ENCODE assay signal across 9 cellular contexts in genomic region chr22:20438066-20438677, GRCh38. TPM values are rescaled to one million over a fixed set of nuclear protein-coding genes. Genes with fewer than 3 reads are reported as not detected.
DNase-seq lines count a peak whose midpoint lies in the region; ATAC-seq, FAIRE-seq and TF ChIP-seq lines count a peak whose summit lies in the region.
"Had no signal": no experiment of that assay in that cellular context is flagged by ENCODE, and none has a peak within 500 bp of the region (broad histone marks: within the 10 kb centered on the region; RNA-seq: fewer than 3 reads in every experiment).

No MANE protein-coding gene starts in this region.

- H3K4me1 Mint-ChIP-seq in WTC11 = peaks cover 21% of the 10 kb centered on the region
- H3K4me1 Mint-ChIP-seq in activated CD4-positive, alpha-beta memory T cell treated with anti-CD3 and anti-CD28 coated beads, Interleukin-2, amount 10 ng/mL, durations not matched to agents 7 days and 5 days = peaks cover 11% of the 10 kb centered on the region

- peak overlapping the region; percentile 62 for H3K4me3 Mint-ChIP-seq in WTC11
- H3K4me3 Mint-ChIP-seq in activated CD4-positive, alpha-beta memory T cell treated with anti-CD3 and anti-CD28 coated beads, Interleukin-2, amount 10 ng/mL, durations not matched to agents 7 days and 5 days = no peak overlapping the region

- no peak for TF ChIP-seq CTCF in BJ (IDR thresholded peaks at IDR 0.05; ENCODE audit: insufficient read depth, low read depth, low read length)
- no peak for TF ChIP-seq CTCF in WTC11 (IDR thresholded peaks at IDR 0.05)
- no peak for TF ChIP-seq CTCF in pancreas (IDR thresholded peaks at IDR 0.05)

- H3K9me3 ChIP-seq in pancreas = no peaks in the 10 kb centered on the region

- CTCF ChIA-PET in BJ (lab: Yijun Ruan, JAX) = interaction anchor here (1.2 to 2.9 kb wide), 5 partner anchors 9 to 126 kb away, joined by 3 to 17 read pairs (median 5); no protein-coding TSS in a partner anchor
- CTCF ChIA-PET in WTC11 (lab: Charles Lee) = interaction anchor here (0.6 to 2.6 kb wide), 11 partner anchors 9 to 200 kb away, joined by 3 to 21 read pairs (median 3); partner anchors contain the start of gene DGCR6L
- CTCF ChIA-PET in activated CD4-positive, alpha-beta memory T cell treated with anti-CD3 and anti-CD28 coated beads, Interleukin-2, amount 10 ng/mL, durations not matched to agents 7 days and 5 days (lab: Charles Lee) = no interaction called here

- H3K27ac Mint-ChIP-seq in WTC11 = no peak overlapping the region
- H3K27ac Mint-ChIP-seq in activated CD4-positive, alpha-beta memory T cell treated with anti-CD3 and anti-CD28 coated beads, Interleukin-2, amount 10 ng/mL, durations not matched to agents 7 days and 5 days = no peak overlapping the region

- DNase-seq in BJ (ENCODE audit: low read depth) = no peak
- peak; percentile 55 for DNase-seq in WTC11 (ENCODE audit: low spot score)
- DNase-seq in left ventricle myocardium superior = peak; percentile 56
- peak in 1 of 6 donors; percentile 66 for DNase-seq in pancreas
- no peak for DNase-seq in NK-92 treated with Interleukin-12 subunit alpha and Interleukin-12 subunit beta, amount 100 ng/mL, for 24 hours (lab: John Stamatoyannopoulos, UW)
- no peak for DNase-seq in activated CD4-positive, alpha-beta memory T cell treated with anti-CD3 and anti-CD28 coated beads, Interleukin-2, amount 10 ng/mL, durations not matched to agents 7 days and 5 days
- DNase-seq in GM19240 (ENCODE audit: insufficient read length, low spot score) = no peak
- DNase-seq in COLO829 (ENCODE audit: low spot score) = no peak

- no peaks in the 10 kb centered on the region for H3K9me3 Mint-ChIP-seq in WTC11
- H3K9me3 Mint-ChIP-seq in activated CD4-positive, alpha-beta memory T cell treated with anti-CD3 and anti-CD28 coated beads, Interleukin-2, amount 10 ng/mL, durations not matched to agents 7 days and 5 days = no peaks in the 10 kb centered on the region

- H3K36me3 Mint-ChIP-seq in WTC11 = no peaks in the 10 kb centered on the region
- H3K36me3 Mint-ChIP-seq in activated CD4-positive, alpha-beta memory T cell treated with anti-CD3 and anti-CD28 coated beads, Interleukin-2, amount 10 ng/mL, durations not matched to agents 7 days and 5 days (ENCODE audit: low read depth) = peaks cover 10% of the 10 kb centered on the region

- POLR2A ChIA-PET in BJ (lab: Charles Lee) = no interaction called here
- POLR2A ChIA-PET in WTC11 (lab: Charles Lee) = no interaction called here
- POLR2A ChIA-PET in activated CD4-positive, alpha-beta memory T cell treated with anti-CD3 and anti-CD28 coated beads, Interleukin-2, amount 10 ng/mL, durations not matched to agents 7 days and 5 days (lab: Charles Lee) = no interaction called here

- FAIRE-seq in pancreas (lab: Jason Lieb, UNC) = no peak
- FAIRE-seq: endometrium had no signal

- peak overlapping the region; percentile 72 for H3K4me3 ChIP-seq in BJ (ENCODE audit: low read depth, low read length)
- H3K4me3 ChIP-seq in pancreas = peak overlapping the region in 3 of 4 donors; percentile 14 to 49 (median 36)

- H3K27ac ChIP-seq in pancreas = no peak overlapping the region

- ATAC-seq in WTC11 (peak; percentile 54), left ventricle myocardium superior (peak; percentile 55), pancreas (peak; percentile 11 to 26 (median 20))

- H3K27me3 ChIP-seq in BJ (ENCODE audit: control insufficient read depth, insufficient read depth, low read length) = no peaks in the 10 kb centered on the region
- no peaks in the 10 kb centered on the region for H3K27me3 ChIP-seq in pancreas

- intact Hi-C loops in left ventricle myocardium superior (cut with micrococcal nuclease) (no loop called here), pancreas (cut with DNase I) (no loop called here)

- H3K27me3 Mint-ChIP-seq in WTC11 (ENCODE audit: low read depth) = peaks cover 51% of the 10 kb centered on the region
- peaks cover 43% of the 10 kb centered on the region for H3K27me3 Mint-ChIP-seq in activated CD4-positive, alpha-beta memory T cell treated with anti-CD3 and anti-CD28 coated beads, Interleukin-2, amount 10 ng/mL, durations not matched to agents 7 days and 5 days

- H3K4me1 ChIP-seq in pancreas = peaks cover 0 to 4% (median 3%) of the 10 kb centered on the region in 3 donors

- peaks cover 5% of the 10 kb centered on the region for H3K36me3 ChIP-seq in BJ (ENCODE audit: control insufficient read depth, insufficient read depth, low read length)
- peaks cover 0 to 7% (median 0%) of the 10 kb centered on the region in 3 donors for H3K36me3 ChIP-seq in pancreas

- WGBS in pancreas, 2 donors = 13 to 15% methylated on average over 34 to 41 of the region's 41 CpGs

TF ChIP-seq in WTC11, 78 proteins besides CTCF, POLR2A, EP300 and RAD21 (continues in another document):
- TF ChIP-seq, protein P1, sequence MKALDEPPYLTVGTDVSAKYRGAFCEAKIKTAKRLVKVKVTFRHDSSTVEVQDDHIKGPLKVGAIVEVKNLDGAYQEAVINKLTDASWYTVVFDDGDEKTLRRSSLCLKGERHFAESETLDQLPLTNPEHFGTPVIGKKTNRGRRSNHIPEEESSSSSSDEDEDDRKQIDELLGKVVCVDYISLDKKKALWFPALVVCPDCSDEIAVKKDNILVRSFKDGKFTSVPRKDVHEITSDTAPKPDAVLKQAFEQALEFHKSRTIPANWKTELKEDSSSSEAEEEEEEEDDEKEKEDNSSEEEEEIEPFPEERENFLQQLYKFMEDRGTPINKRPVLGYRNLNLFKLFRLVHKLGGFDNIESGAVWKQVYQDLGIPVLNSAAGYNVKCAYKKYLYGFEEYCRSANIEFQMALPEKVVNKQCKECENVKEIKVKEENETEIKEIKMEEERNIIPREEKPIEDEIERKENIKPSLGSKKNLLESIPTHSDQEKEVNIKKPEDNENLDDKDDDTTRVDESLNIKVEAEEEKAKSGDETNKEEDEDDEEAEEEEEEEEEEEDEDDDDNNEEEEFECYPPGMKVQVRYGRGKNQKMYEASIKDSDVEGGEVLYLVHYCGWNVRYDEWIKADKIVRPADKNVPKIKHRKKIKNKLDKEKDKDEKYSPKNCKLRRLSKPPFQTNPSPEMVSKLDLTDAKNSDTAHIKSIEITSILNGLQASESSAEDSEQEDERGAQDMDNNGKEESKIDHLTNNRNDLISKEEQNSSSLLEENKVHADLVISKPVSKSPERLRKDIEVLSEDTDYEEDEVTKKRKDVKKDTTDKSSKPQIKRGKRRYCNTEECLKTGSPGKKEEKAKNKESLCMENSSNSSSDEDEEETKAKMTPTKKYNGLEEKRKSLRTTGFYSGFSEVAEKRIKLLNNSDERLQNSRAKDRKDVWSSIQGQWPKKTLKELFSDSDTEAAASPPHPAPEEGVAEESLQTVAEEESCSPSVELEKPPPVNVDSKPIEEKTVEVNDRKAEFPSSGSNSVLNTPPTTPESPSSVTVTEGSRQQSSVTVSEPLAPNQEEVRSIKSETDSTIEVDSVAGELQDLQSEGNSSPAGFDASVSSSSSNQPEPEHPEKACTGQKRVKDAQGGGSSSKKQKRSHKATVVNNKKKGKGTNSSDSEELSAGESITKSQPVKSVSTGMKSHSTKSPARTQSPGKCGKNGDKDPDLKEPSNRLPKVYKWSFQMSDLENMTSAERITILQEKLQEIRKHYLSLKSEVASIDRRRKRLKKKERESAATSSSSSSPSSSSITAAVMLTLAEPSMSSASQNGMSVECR (CRISPR knock-in tag; IDR thresholded peaks at IDR 0.05; ENCODE audit: borderline replicate concordance) = 0 out of 2 replicates have a peak, but pooled peaks have one; percentile 19
- TF ChIP-seq, protein P2, sequence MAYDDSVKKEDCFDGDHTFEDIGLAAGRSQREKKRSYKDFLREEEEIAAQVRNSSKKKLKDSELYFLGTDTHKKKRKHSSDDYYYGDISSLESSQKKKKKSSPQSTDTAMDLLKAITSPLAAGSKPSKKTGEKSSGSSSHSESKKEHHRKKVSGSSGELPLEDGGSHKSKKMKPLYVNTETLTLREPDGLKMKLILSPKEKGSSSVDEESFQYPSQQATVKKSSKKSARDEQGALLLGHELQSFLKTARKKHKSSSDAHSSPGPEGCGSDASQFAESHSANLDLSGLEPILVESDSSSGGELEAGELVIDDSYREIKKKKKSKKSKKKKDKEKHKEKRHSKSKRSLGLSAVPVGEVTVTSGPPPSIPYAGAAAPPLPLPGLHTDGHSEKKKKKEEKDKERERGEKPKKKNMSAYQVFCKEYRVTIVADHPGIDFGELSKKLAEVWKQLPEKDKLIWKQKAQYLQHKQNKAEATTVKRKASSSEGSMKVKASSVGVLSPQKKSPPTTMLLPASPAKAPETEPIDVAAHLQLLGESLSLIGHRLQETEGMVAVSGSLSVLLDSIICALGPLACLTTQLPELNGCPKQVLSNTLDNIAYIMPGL (CRISPR knock-in tag; IDR thresholded peaks at IDR 0.05) = 0 out of 2 replicates have a peak, but pooled peaks have one; percentile 48

RNA-seq across cellular contexts. Expression of gene SCARF2, which starts 0.5 kb away (rescaled TPM):
- polyA plus RNA-seq in BJ (2011; rRNA removed) (15.3 and 28.8 TPM in 2 replicates), pancreas (1 to 10 TPM; 1.2 TPM)
- 20.1 and 24.0 TPM in 2 replicates for polyA minus RNA-seq in BJ (2011; rRNA and poly(A)+ RNA removed)
- total RNA-seq in WTC11 (2021) (17.4 to 26.3 TPM (median 17.5 TPM) in 3 replicates), left ventricle myocardium superior (2.7 TPM), pancreas (1 to 10 TPM; 1.1 to 5.2 (median 1.8) TPM)
- total RNA-seq in activated CD4-positive, alpha-beta memory T cell treated with anti-CD3 and anti-CD28 coated beads, Interleukin-2, amount 10 ng/mL, durations not matched to agents 7 days and 5 days = 1 to 10 TPM; 1.1 to 1.2 TPM

RNA-seq across cellular contexts. Expression of gene ZNF74, which starts 44.2 kb away (rescaled TPM):
- polyA plus RNA-seq in BJ (2011; rRNA removed) (4.5 and 6.9 TPM in 2 replicates), pancreas (1 to 10 TPM; 5.2 to 5.4 TPM)
- 3.6 and 4.6 TPM in 2 replicates for polyA minus RNA-seq in BJ (2011; rRNA and poly(A)+ RNA removed)
- total RNA-seq in WTC11 (2021) (56.5 to 62.8 TPM (median 61.7 TPM) in 3 replicates), left ventricle myocardium superior (4.9 TPM), pancreas (1 to 10 TPM; 5.0 to 9.1 (median 6.4) TPM)
- 1 to 10 TPM; 6.1 to 6.2 TPM for total RNA-seq in activated CD4-positive, alpha-beta memory T cell treated with anti-CD3 and anti-CD28 coated beads, Interleukin-2, amount 10 ng/mL, durations not matched to agents 7 days and 5 days

RNA-seq across cellular contexts. Expression of gene KLHL22, which starts 57.4 kb away (rescaled TPM):
- 27.0 and 34.0 TPM in 2 replicates for polyA plus RNA-seq in BJ (2011; rRNA removed)
- polyA minus RNA-seq in BJ (2011; rRNA and poly(A)+ RNA removed) = 24.8 and 32.0 TPM in 2 replicates
- total RNA-seq in WTC11 (2021) = 9.9 to 15.7 TPM (median 12.1 TPM) in 3 replicates
- 14.2 TPM for total RNA-seq in left ventricle myocardium superior
- total RNA-seq in pancreas = 10 to 100 TPM in 4 of 6 donors, 1 to 10 TPM in 2; 9.9 to 15.0 (median 12.4) TPM
- 10 to 100 TPM; 22.2 to 22.9 TPM for polyA plus RNA-seq in pancreas
- total RNA-seq in activated CD4-positive, alpha-beta memory T cell treated with anti-CD3 and anti-CD28 coated beads, Interleukin-2, amount 10 ng/mL, durations not matched to agents 7 days and 5 days = 10 to 100 TPM; 31.1 to 32.8 TPM

Comparison
In these comparisons a context has a peak if more than half of its experiments do, and no peak if none do; other contexts are left out.
1. DNase-seq: peak in WTC11 (single experiment) and left ventricle myocardium superior (single experiment); none in BJ (single experiment), NK-92 treated with Interleukin-12 subunit alpha and Interleukin-12 subunit beta, amount 100 ng/mL, for 24 hours (single experiment), activated CD4-positive, alpha-beta memory T cell treated with anti-CD3 and anti-CD28 coated beads, Interleukin-2, amount 10 ng/mL, durations not matched to agents 7 days and 5 days (single experiment), GM19240 (single experiment) and COLO829 (single experiment).
2. Peak in every context shown above with its lines, with median percentiles within 50 percentile points of each other: ATAC-seq.